ENCODE assay signal across 1 cellular context in genomic region chr1:62263813-62264353, GRCh38.
TF ChIP-seq lines count a peak whose summit lies in the region.

No MANE protein-coding gene starts in this region.

TF ChIP-seq in GM23338, 12 proteins besides CTCF, POLR2A, EP300 and RAD21 (continued from another document):
- TF ChIP-seq, protein P1, sequence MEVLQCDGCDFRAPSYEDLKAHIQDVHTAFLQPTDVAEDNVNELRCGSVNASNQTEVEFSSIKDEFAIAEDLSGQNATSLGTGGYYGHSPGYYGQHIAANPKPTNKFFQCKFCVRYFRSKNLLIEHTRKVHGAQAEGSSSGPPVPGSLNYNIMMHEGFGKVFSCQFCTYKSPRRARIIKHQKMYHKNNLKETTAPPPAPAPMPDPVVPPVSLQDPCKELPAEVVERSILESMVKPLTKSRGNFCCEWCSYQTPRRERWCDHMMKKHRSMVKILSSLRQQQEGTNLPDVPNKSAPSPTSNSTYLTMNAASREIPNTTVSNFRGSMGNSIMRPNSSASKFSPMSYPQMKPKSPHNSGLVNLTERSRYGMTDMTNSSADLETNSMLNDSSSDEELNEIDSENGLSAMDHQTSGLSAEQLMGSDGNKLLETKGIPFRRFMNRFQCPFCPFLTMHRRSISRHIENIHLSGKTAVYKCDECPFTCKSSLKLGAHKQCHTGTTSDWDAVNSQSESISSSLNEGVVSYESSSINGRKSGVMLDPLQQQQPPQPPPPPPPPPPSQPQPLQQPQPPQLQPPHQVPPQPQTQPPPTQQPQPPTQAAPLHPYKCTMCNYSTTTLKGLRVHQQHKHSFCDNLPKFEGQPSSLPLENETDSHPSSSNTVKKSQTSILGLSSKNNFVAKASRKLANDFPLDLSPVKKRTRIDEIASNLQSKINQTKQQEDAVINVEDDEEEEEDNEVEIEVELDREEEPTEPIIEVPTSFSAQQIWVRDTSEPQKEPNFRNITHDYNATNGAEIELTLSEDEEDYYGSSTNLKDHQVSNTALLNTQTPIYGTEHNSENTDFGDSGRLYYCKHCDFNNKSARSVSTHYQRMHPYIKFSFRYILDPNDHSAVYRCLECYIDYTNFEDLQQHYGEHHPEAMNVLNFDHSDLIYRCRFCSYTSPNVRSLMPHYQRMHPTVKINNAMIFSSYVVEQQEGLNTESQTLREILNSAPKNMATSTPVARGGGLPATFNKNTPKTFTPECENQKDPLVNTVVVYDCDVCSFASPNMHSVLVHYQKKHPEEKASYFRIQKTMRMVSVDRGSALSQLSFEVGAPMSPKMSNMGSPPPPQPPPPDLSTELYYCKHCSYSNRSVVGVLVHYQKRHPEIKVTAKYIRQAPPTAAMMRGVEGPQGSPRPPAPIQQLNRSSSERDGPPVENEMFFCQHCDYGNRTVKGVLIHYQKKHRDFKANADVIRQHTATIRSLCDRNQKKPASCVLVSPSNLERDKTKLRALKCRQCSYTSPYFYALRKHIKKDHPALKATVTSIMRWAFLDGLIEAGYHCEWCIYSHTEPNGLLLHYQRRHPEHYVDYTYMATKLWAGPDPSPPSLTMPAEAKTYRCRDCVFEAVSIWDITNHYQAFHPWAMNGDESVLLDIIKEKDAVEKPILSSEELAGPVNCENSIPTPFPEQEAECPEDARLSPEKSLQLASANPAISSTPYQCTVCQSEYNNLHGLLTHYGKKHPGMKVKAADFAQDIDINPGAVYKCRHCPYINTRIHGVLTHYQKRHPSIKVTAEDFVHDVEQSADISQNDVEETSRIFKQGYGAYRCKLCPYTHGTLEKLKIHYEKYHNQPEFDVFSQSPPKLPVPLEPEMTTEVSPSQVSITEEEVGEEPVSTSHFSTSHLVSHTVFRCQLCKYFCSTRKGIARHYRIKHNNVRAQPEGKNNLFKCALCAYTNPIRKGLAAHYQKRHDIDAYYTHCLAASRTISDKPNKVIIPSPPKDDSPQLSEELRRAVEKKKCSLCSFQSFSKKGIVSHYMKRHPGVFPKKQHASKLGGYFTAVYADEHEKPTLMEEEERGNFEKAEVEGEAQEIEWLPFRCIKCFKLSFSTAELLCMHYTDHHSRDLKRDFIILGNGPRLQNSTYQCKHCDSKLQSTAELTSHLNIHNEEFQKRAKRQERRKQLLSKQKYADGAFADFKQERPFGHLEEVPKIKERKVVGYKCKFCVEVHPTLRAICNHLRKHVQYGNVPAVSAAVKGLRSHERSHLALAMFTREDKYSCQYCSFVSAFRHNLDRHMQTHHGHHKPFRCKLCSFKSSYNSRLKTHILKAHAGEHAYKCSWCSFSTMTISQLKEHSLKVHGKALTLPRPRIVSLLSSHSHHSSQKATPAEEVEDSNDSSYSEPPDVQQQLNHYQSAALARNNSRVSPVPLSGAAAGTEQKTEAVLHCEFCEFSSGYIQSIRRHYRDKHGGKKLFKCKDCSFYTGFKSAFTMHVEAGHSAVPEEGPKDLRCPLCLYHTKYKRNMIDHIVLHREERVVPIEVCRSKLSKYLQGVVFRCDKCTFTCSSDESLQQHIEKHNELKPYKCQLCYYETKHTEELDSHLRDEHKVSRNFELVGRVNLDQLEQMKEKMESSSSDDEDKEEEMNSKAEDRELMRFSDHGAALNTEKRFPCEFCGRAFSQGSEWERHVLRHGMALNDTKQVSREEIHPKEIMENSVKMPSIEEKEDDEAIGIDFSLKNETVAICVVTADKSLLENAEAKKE (CRISPR knock-in tag; IDR thresholded peaks at IDR 0.05) = no peak
- no peak for TF ChIP-seq EZH2phosphoT487 (IDR thresholded peaks at IDR 0.05; ENCODE audit: unreplicated experiment)
- no peak for TF ChIP-seq NANOG (IDR thresholded peaks at IDR 0.05; ENCODE audit: borderline replicate concordance)
- TF ChIP-seq STAT1 (IDR thresholded peaks at IDR 0.05; ENCODE audit: unreplicated experiment) = no peak
